ENCODE assay signal across 19 cellular contexts in the genomic region with DNA sequence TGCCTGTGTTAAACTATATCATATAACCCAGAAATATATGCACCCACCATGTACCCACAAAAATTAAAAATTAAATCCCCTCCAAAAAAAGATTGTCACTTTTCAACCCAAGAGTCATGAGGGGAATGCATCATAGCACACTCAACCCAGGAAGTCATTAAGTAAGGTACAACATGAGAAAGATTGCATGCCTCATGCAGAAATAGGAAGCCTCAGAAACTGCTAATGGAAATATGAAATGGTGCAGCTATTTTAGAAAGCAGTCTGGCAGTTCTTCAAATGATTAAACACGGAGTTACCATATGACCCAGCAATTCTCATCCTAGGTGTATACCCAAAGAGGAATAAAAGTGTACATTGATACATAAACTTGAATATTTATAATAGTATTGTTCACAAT.
DNase-seq lines count a peak whose midpoint lies in the region; ATAC-seq lines count a peak whose summit lies in the region.
"Had no signal": no experiment of that assay in that cellular context is flagged by ENCODE, and none has a peak within 500 bp of the region (broad histone marks: within the 10 kb centered on the region; RNA-seq: fewer than 3 reads in every experiment).

No MANE protein-coding gene starts in this region.

- no peaks in the 10 kb centered on the region for H3K9me3 Mint-ChIP-seq in activated naive CD8-positive, alpha-beta T cell treated with anti-CD3 and anti-CD28 coated beads for 36 hours

- H3K4me1 Mint-ChIP-seq in activated naive CD8-positive, alpha-beta T cell treated with anti-CD3 and anti-CD28 coated beads for 36 hours: no peaks in the 10 kb centered on the region

- H3K27me3 Mint-ChIP-seq in activated naive CD8-positive, alpha-beta T cell treated with anti-CD3 and anti-CD28 coated beads for 36 hours: peaks cover 23% of the 10 kb centered on the region

- no peak overlapping the region for H3K4me3 Mint-ChIP-seq in activated naive CD8-positive, alpha-beta T cell treated with anti-CD3 and anti-CD28 coated beads for 36 hours
- H3K4me3 Mint-ChIP-seq: CD4-positive, CD25-positive, alpha-beta regulatory T cell had no signal

- no peaks in the 10 kb centered on the region for H3K36me3 Mint-ChIP-seq in activated naive CD8-positive, alpha-beta T cell treated with anti-CD3 and anti-CD28 coated beads for 36 hours
- H3K36me3 Mint-ChIP-seq: CD4-positive, CD25-positive, alpha-beta regulatory T cell had no signal

- ATAC-seq in GM18868 (IDR thresholded peaks at IDR 0.05; ENCODE audit: unreplicated experiment): peak; percentile 53
- ATAC-seq in GM19463 (IDR thresholded peaks at IDR 0.05; ENCODE audit: unreplicated experiment): peak; percentile 69
- peak; percentile 61 for ATAC-seq in HG02642 (IDR thresholded peaks at IDR 0.05; ENCODE audit: poor library complexity, unreplicated experiment)
- ATAC-seq in GM21825 (IDR thresholded peaks at IDR 0.05; ENCODE audit: unreplicated experiment): no peak
- ATAC-seq in GM19023 (IDR thresholded peaks at IDR 0.05; ENCODE audit: unreplicated experiment): no peak

- H3K27ac Mint-ChIP-seq in activated naive CD8-positive, alpha-beta T cell treated with anti-CD3 and anti-CD28 coated beads for 36 hours: no peak overlapping the region
- H3K27ac Mint-ChIP-seq: CD4-positive, CD25-positive, alpha-beta regulatory T cell had no signal

- no peak for DNase-seq in NCI-H1048 (lab: John Stamatoyannopoulos, UW)
- no peak for DNase-seq in activated naive CD8-positive, alpha-beta T cell treated with anti-CD3 and anti-CD28 coated beads for 36 hours
- DNase-seq: CD4-positive, CD25-positive, alpha-beta regulatory T cell; EL; GF-D8; Karpas-422; MV-4-11; NCI-H1694; NCI-H2081; NCI-H2171; NCI-H524 treated with DMSO at 0.1 percent for 48 hours; NCI-H82; Peyer's patch; T-helper 9 cell had no signal

Comparison
In these comparisons a context has a peak if more than half of its experiments do, and no peak if none do; other contexts are left out.
1. ATAC-seq: peak in GM18868 (single experiment), GM19463 (single experiment) and HG02642 (single experiment); none in GM21825 (single experiment) and GM19023 (single experiment).